Comparison of ENCODE assay signal across 8 cellular contexts in the genomic region with DNA sequence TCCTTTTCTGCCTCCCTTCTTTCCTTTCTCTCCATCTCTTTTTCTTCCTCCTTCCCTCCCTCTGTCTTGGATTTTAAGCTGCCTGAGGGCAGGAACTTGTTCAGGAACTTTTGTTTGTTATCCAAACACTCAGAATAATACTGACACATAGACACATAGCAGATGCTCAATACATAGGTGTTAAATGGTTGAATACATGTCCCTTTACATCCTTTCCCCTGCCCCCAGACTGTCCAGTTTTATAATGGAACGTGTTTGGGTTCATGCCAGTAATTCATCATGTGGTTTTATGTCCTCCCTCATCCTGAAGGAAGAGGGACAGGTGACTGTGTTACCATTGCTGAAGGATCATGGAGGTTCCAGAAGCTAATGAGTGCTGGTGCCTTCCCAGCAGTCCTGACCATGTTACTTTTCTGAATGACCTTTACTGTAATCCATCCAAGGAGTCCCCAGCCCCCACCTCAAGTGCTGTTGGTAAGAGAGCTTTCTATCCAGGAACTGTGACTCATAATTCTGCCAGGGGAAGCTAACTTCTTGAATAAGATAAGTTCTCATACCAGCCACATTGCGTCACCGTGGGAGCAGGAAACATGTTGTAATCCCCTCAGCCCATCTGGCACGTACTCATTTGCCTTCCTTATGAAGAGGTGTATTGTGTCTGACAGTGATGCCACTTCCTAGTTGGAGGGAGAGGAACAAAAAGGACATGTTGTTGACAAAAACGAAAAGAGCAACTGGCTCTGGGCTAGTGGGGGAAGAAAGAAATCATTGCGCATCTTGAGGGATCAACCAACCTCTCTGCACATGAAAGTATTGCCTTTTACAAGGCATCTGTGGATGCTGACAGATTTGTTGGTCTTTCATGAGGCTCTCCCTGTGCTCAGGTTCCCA. TPM values are rescaled to one million over a fixed set of nuclear protein-coding genes. Genes with fewer than 3 reads are reported as not detected.
DNase-seq lines count a peak whose midpoint lies in the region; ATAC-seq and TF ChIP-seq lines count a peak whose summit lies in the region.

No MANE protein-coding gene starts in this region.

- H3K27me3 Mint-ChIP-seq in activated T-helper 17 cell treated with anti-CD3 and anti-CD28 coated beads, Interleukin-2, amount 50 U/mL, for 72 hours: no peaks in the 10 kb centered on the region

- H3K36me3 Mint-ChIP-seq in activated T-helper 17 cell treated with anti-CD3 and anti-CD28 coated beads, Interleukin-2, amount 50 U/mL, for 72 hours (ENCODE audit: low read depth): peaks cover 35% of the 10 kb centered on the region

- no peaks in the 10 kb centered on the region for H3K9me3 Mint-ChIP-seq in activated T-helper 17 cell treated with anti-CD3 and anti-CD28 coated beads, Interleukin-2, amount 50 U/mL, for 72 hours

- H3K27ac ChIP-seq in prostate gland: no peak overlapping the region

- no peak for TF ChIP-seq POLR2A in prostate gland (IDR thresholded peaks at IDR 0.05)

- H3K4me1 ChIP-seq in prostate gland (replicated peaks): no peaks in the 10 kb centered on the region

- H3K4me1 Mint-ChIP-seq in activated T-helper 17 cell treated with anti-CD3 and anti-CD28 coated beads, Interleukin-2, amount 50 U/mL, for 72 hours: peaks cover 43% of the 10 kb centered on the region

- ATAC-seq in GM21423 (IDR thresholded peaks at IDR 0.05; ENCODE audit: unreplicated experiment) (peak; percentile 54), HG02610 (IDR thresholded peaks at IDR 0.05; ENCODE audit: unreplicated experiment) (no peak), GM19035 (IDR thresholded peaks at IDR 0.05; ENCODE audit: unreplicated experiment) (no peak)
- ATAC-seq in activated T-helper 17 cell treated with anti-CD3 and anti-CD28 coated beads, Interleukin-2, amount 50 U/mL, for 72 hours (replicated peaks): peak; percentile 89

- H3K36me3 ChIP-seq in prostate gland: no peaks in the 10 kb centered on the region

- 54% methylated on average over 6 of the region's 6 CpGs for WGBS in prostate gland

- peak; percentile 99 for DNase-seq in NCI-H524 (lab: John Stamatoyannopoulos, UW)
- peak; percentile 99 for DNase-seq in glomerular visceral epithelial cell (ENCODE audit: extremely low spot score)
- DNase-seq in prostate gland (ENCODE audit: low spot score): peak; percentile 61
- DNase-seq in DMS79 (lab: John Stamatoyannopoulos, UW): no peak

- peak overlapping the region; percentile 79 for H3K27ac Mint-ChIP-seq in activated T-helper 17 cell treated with anti-CD3 and anti-CD28 coated beads, Interleukin-2, amount 50 U/mL, for 72 hours

- H3K4me3 ChIP-seq in prostate gland: no peak overlapping the region

- H3K9me3 ChIP-seq in prostate gland: no peaks in the 10 kb centered on the region

- peak overlapping the region; percentile 59 for H3K4me3 Mint-ChIP-seq in activated T-helper 17 cell treated with anti-CD3 and anti-CD28 coated beads, Interleukin-2, amount 50 U/mL, for 72 hours

- H3K27me3 ChIP-seq in prostate gland (replicated peaks; ENCODE audit: insufficient read depth): no peaks in the 10 kb centered on the region

- TF ChIP-seq CTCF in prostate gland (IDR thresholded peaks at IDR 0.05): no peak

- intact Hi-C loops in prostate gland (cut with DNase I): no loop called here

RNA-seq across cellular contexts. Expression of a gene that starts 52.4 kb away (rescaled TPM):
- 10 to 100 TPM; 17.2 to 29.2 TPM for total RNA-seq in activated T-helper 17 cell treated with anti-CD3 and anti-CD28 coated beads, Interleukin-2, amount 50 U/mL, for 72 hours
- total RNA-seq in prostate gland: 10 to 100 TPM; 17.7 to 18.0 TPM

Comparison
In these comparisons a context has a peak if more than half of its experiments do, and no peak if none do; other contexts are left out.
1. ATAC-seq: peak in GM21423 (single experiment) and activated T-helper 17 cell treated with anti-CD3 and anti-CD28 coated beads, Interleukin-2, amount 50 U/mL, for 72 hours (single experiment); none in HG02610 (single experiment) and GM19035 (single experiment).